Comparison of ENCODE assay signal across 18 cellular contexts in the genomic region with DNA sequence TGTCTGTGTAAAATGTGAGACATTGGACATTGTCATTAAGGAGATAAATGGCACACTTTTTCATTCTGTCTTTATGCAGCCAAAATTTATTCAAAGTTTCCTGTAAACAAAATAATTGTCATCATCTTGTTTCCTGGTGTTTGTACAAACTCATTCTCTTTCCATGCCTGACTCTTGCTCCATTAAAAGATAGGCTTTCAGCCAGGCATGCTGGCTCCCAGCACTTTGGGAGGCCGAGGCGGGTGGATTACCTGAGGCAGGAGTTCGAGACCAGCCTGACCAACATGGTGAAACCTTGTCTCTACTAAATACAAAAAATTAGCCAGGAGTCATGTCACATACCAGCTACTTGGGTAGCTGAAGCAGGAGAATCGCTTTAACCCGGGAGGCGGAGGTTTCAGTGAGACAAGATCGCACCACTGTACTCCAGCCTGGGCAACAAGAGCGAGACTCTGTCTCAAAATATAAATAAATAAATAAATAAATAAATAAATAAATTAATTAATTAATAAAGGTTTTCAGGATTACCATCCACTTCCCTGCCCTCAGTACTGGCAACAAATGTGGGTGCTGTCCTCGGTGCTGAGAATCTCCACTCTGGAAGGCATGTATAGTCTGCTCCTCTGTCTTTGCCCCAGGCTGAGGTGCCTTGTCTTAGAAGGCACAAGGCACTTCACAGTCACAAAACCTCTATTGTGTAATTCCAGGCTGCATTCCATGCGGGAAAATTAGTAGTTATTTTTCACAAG.
DNase-seq lines count a peak whose midpoint lies in the region; ATAC-seq, FAIRE-seq and TF ChIP-seq lines count a peak whose summit lies in the region.
"Had no signal": no experiment of that assay in that cellular context is flagged by ENCODE, and none has a peak within 500 bp of the region (broad histone marks: within the 10 kb centered on the region; RNA-seq: fewer than 3 reads in every experiment).

No MANE protein-coding gene starts in this region.

- FAIRE-seq in GM12878 (lab: Jason Lieb, UNC): no peak

- SMC1A ChIA-PET in GM12878 (lab: Charles Lee; ENCODE audit: uncharacterized antibody, unreplicated experiment): no interaction called here

- no peak for TF ChIP-seq POLR2A in GM12878 (IDR thresholded peaks at IDR 0.05; ENCODE audit: low read depth, low read length)

- in situ Hi-C loops in GM12878 (cut with MboI): no loop called here

- intact Hi-C loops in GM12878 (cut with micrococcal nuclease; ENCODE audit: unreplicated experiment): no loop called here

- CTCF ChIA-PET in GM12878 (lab: Yijun Ruan, JAX): interaction anchor here (1.2 kb wide), 1 partner anchor 23 kb away, joined by 3 read pairs; no protein-coding TSS in a partner anchor

- no peak overlapping the region for H3K4me2 ChIP-seq in GM12878 (ENCODE audit: control insufficient read depth, insufficient read depth)

- no peak for ATAC-seq in GM12878
- ATAC-seq in HG03442 (IDR thresholded peaks at IDR 0.05; ENCODE audit: unreplicated experiment): no peak
- ATAC-seq in HG03432 (IDR thresholded peaks at IDR 0.05; ENCODE audit: unreplicated experiment): no peak
- ATAC-seq: stimulated activated naive CD8-positive, alpha-beta T cell treated with anti-CD3 and anti-CD28 coated beads, Interleukin-15, Interleukin-2, amounts not matched to agents 100 U/mL and 50 U/mL, for 24 hours had no signal

- H3K4me1 ChIP-seq in GM12878 (ENCODE audit: control insufficient read depth, insufficient read depth, low read length): no peaks in the 10 kb centered on the region
- H3K4me1 ChIP-seq: prostate gland had no signal

- H3K9ac ChIP-seq in GM12878 (ENCODE audit: control insufficient read depth, insufficient read depth, low read length): no peak overlapping the region

- H3K36me3 Mint-ChIP-seq in mesothelial cell of epicardium: no peaks in the 10 kb centered on the region

- H3K27me3 Mint-ChIP-seq in mesothelial cell of epicardium (ENCODE audit: low read depth): no peaks in the 10 kb centered on the region
- H3K27me3 Mint-ChIP-seq: activated CD4-positive, alpha-beta T cell treated with anti-CD3 and anti-CD28 coated beads, Interleukin-2, amount 10 ng/mL, durations not matched to agents 24 days and 14 days had no signal

- no peak overlapping the region for H3K27ac ChIP-seq in GM12878 (ENCODE audit: control insufficient read depth, insufficient read depth)
- H3K27ac ChIP-seq: C4-2B, epithelial cell of prostate, prostate gland had no signal

- H3K9me3 Mint-ChIP-seq in mesothelial cell of epicardium: no peaks in the 10 kb centered on the region
- H3K9me3 Mint-ChIP-seq: activated CD4-positive, alpha-beta T cell treated with anti-CD3 and anti-CD28 coated beads, Interleukin-2, amount 10 ng/mL, durations not matched to agents 24 days and 14 days had no signal

- H3K4me3 ChIP-seq in GM12878: no peak overlapping the region
- H3K4me3 ChIP-seq: prostate gland had no signal

- no peak overlapping the region for H2AFZ ChIP-seq in GM12878 (ENCODE audit: control insufficient read depth, low read depth, low read length)

- no peaks in the 10 kb centered on the region for H3K9me3 ChIP-seq in GM12878 (replicated peaks; ENCODE audit: control insufficient read depth, insufficient read depth, low read length)
- H3K9me3 ChIP-seq: prostate gland had no signal

- no peaks in the 10 kb centered on the region for H3K79me2 ChIP-seq in GM12878 (ENCODE audit: control insufficient read depth, insufficient read depth, low read length)

- peak; percentile 7 for DNase-seq in EL
- DNase-seq in M059J (ENCODE audit: low read depth): peak; percentile 5
- no peak for DNase-seq in GM12878 (ENCODE audit: low read depth, low spot score)
- DNase-seq in mesothelial cell of epicardium (ENCODE audit: low spot score in 2 of 2, unreplicated experiment in 2 of 2): peak; percentile 41 to 61
- DNase-seq in activated T-cell treated with anti-CD3 and anti-CD28 coated beads, Interleukin-2, amount 50 U/mL, for 48 hours: no peak
- no peak for DNase-seq in activated gamma-delta T cell treated with Interleukin-2 at 50 U/mL for 16 hours
- DNase-seq: activated CD4-positive, alpha-beta T cell treated with anti-CD3 and anti-CD28 coated beads, Interleukin-2, amount 10 ng/mL, durations not matched to agents 24 days and 14 days; activated effector memory CD4-positive, alpha-beta T cell treated with Interleukin-2 at 50 U/mL for 16 hours; hypothalamus; NCI-H1436; NCI-H526 treated with DMSO at 0.1 percent for 48 hours; stimulated activated CD4-positive, alpha-beta T cell treated with anti-CD3 and anti-CD28 coated beads, Interleukin-2, amount 100 ng/mL, for 24 hours; stimulated activated naive CD8-positive, alpha-beta T cell treated with anti-CD3 and anti-CD28 coated beads, Interleukin-15, Interleukin-2, amounts not matched to agents 100 U/mL and 50 U/mL, for 24 hours had no signal

- TF ChIP-seq CTCF in GM12878 (IDR thresholded peaks at IDR 0.05 in 2 of 3, conservative IDR thresholded peaks at IDR 0.05 in 1 of 3; ENCODE audit: control insufficient read depth in 2 of 3, extremely low read depth in 1 of 3, insufficient read depth in 1 of 3, low read depth in 3 of 3, low read length in 3 of 3): no peak
- TF ChIP-seq CTCF in mesothelial cell of epicardium (IDR thresholded peaks at IDR 0.05; ENCODE audit: unreplicated experiment): no peak

- WGBS in GM12878 (ENCODE audit: insufficient coverage, insufficient replicate concordance, low lambda C conversion rate, missing lambda C conversion rate): 47% methylated on average over 10 of the region's 10 CpGs

- no peaks in the 10 kb centered on the region for H3K27me3 ChIP-seq in GM12878 (replicated peaks in 1 of 2; ENCODE audit: control insufficient read depth in 2 of 2, insufficient read depth in 2 of 2, low read length in 1 of 2)

- POLR2A ChIA-PET in GM12878 (lab: Charles Lee): no interaction called here

- no peaks in the 10 kb centered on the region for H3K36me3 ChIP-seq in GM12878 (ENCODE audit: control insufficient read depth in 2 of 2, insufficient read depth in 2 of 2, low read length in 1 of 2)
- H3K36me3 ChIP-seq: prostate gland had no signal

- H3K4me1 Mint-ChIP-seq in mesothelial cell of epicardium: no peaks in the 10 kb centered on the region
- H3K4me1 Mint-ChIP-seq: activated CD4-positive, alpha-beta T cell treated with anti-CD3 and anti-CD28 coated beads, Interleukin-2, amount 10 ng/mL, durations not matched to agents 24 days and 14 days had no signal

- H3K27ac Mint-ChIP-seq in mesothelial cell of epicardium: no peak overlapping the region
- H3K27ac Mint-ChIP-seq: activated CD4-positive, alpha-beta T cell treated with anti-CD3 and anti-CD28 coated beads, Interleukin-2, amount 10 ng/mL, durations not matched to agents 24 days and 14 days had no signal

- TF ChIP-seq EP300 in GM12878 (IDR thresholded peaks at IDR 0.05; ENCODE audit: borderline replicate concordance in 1 of 2, control insufficient read depth in 1 of 2, low read depth in 2 of 2, low read length in 2 of 2): no peak

- RAD21 ChIA-PET in GM12878 (lab: Charles Lee; ENCODE audit: unreplicated experiment): no interaction called here

- no peak for TF ChIP-seq RAD21 in GM12878 (IDR thresholded peaks at IDR 0.05; ENCODE audit: insufficient read depth, low read depth, low read length)

- H4K20me1 ChIP-seq in GM12878 (ENCODE audit: control insufficient read depth, insufficient read depth): no peaks in the 10 kb centered on the region

- no peak overlapping the region for H3K4me3 Mint-ChIP-seq in mesothelial cell of epicardium
- H3K4me3 Mint-ChIP-seq: activated CD4-positive, alpha-beta T cell treated with anti-CD3 and anti-CD28 coated beads, Interleukin-2, amount 10 ng/mL, durations not matched to agents 24 days and 14 days had no signal

- no TSS peak for BruUV-seq in GM12878 (replicated peaks; lab: Mats Ljungman, UMichigan)

TF ChIP-seq in GM12878, 131 proteins besides CTCF, POLR2A, EP300 and RAD21:
- TF ChIP-seq, protein P1, sequence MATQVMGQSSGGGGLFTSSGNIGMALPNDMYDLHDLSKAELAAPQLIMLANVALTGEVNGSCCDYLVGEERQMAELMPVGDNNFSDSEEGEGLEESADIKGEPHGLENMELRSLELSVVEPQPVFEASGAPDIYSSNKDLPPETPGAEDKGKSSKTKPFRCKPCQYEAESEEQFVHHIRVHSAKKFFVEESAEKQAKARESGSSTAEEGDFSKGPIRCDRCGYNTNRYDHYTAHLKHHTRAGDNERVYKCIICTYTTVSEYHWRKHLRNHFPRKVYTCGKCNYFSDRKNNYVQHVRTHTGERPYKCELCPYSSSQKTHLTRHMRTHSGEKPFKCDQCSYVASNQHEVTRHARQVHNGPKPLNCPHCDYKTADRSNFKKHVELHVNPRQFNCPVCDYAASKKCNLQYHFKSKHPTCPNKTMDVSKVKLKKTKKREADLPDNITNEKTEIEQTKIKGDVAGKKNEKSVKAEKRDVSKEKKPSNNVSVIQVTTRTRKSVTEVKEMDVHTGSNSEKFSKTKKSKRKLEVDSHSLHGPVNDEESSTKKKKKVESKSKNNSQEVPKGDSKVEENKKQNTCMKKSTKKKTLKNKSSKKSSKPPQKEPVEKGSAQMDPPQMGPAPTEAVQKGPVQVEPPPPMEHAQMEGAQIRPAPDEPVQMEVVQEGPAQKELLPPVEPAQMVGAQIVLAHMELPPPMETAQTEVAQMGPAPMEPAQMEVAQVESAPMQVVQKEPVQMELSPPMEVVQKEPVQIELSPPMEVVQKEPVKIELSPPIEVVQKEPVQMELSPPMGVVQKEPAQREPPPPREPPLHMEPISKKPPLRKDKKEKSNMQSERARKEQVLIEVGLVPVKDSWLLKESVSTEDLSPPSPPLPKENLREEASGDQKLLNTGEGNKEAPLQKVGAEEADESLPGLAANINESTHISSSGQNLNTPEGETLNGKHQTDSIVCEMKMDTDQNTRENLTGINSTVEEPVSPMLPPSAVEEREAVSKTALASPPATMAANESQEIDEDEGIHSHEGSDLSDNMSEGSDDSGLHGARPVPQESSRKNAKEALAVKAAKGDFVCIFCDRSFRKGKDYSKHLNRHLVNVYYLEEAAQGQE (IDR thresholded peaks at IDR 0.05; ENCODE audit: low read depth, low read length): peak; percentile 82
- TF ChIP-seq RFX5 (IDR thresholded peaks at IDR 0.05; ENCODE audit: low read depth, low read length): no peak
- no peak for TF ChIP-seq WRNIP1 (IDR thresholded peaks at IDR 0.05; ENCODE audit: borderline replicate concordance, low read depth, low read length)

Comparison
In these comparisons a context has a peak if more than half of its experiments do, and no peak if none do; other contexts are left out.
1. DNase-seq: peak in EL (single experiment), M059J (single experiment) and mesothelial cell of epicardium (2 of 2); none in GM12878 (single experiment), activated T-cell treated with anti-CD3 and anti-CD28 coated beads, Interleukin-2, amount 50 U/mL, for 48 hours (0 of 2) and activated gamma-delta T cell treated with Interleukin-2 at 50 U/mL for 16 hours (single experiment).